Comparison of ENCODE assay signal across 13 cellular contexts in genomic region chr6:2242311-2242710, GRCh38.
"Had no signal": no experiment of that assay in that cellular context is flagged by ENCODE, and none has a peak within 500 bp of the region (broad histone marks: within the 10 kb centered on the region; RNA-seq: fewer than 3 reads in every experiment).

No MANE protein-coding gene starts in this region.

- H3K27ac Mint-ChIP-seq: activated CD4-positive, alpha-beta T cell treated with anti-CD3 and anti-CD28 coated beads for 36 hours; type B pancreatic cell had no signal

- H3K36me3 ChIP-seq: heart right ventricle, left ventricle myocardium inferior, ovary had no signal

- H3K27me3 Mint-ChIP-seq: activated CD4-positive, alpha-beta T cell treated with anti-CD3 and anti-CD28 coated beads for 36 hours had no signal

- H3K4me3 Mint-ChIP-seq: activated CD4-positive, alpha-beta T cell treated with anti-CD3 and anti-CD28 coated beads for 36 hours had no signal

- H3K9me3 Mint-ChIP-seq: type B pancreatic cell had no signal

- H3K4me3 ChIP-seq: coronary artery, heart right ventricle, left ventricle myocardium inferior, ovary had no signal

- DNase-seq: activated CD4-positive, alpha-beta T cell treated with anti-CD3 and anti-CD28 coated beads for 36 hours; activated CD8-positive, alpha-beta memory T cell treated with anti-CD3 and anti-CD28 coated beads for 24 hours; activated effector memory CD4-positive, alpha-beta T cell treated with anti-CD3 and anti-CD28 coated beads, Interleukin-2, amount 50 U/mL, for 16 hours; caudate nucleus; effector CD8-positive, alpha-beta T cell; heart right ventricle; left ventricle myocardium inferior; mesendoderm; ovary; stimulated activated CD4-positive, alpha-beta T cell treated with anti-CD3 and anti-CD28 coated beads, Interleukin-4, amount 100 ng/mL, for 1 hour had no signal

- H3K9me3 ChIP-seq: heart right ventricle, left ventricle myocardium inferior, ovary had no signal

- H3K36me3 Mint-ChIP-seq: type B pancreatic cell had no signal

- H3K27ac ChIP-seq: coronary artery, heart right ventricle, left ventricle myocardium inferior, ovary, VCaP had no signal

- H3K27me3 ChIP-seq: heart right ventricle, ovary had no signal
